Comparison of ENCODE assay signal across 3 cellular contexts in genomic region chr18:54825626-54826344, GRCh38.
TF ChIP-seq lines count a peak whose summit lies in the region.

No MANE protein-coding gene starts in this region.

TF ChIP-seq in IMR-90, 13 proteins besides CTCF, POLR2A, EP300 and RAD21 (continued from another document):
- TF ChIP-seq NFE2L2 (IDR thresholded peaks at IDR 0.05; ENCODE audit: low read depth, low read length) (no peak), MAZ (IDR thresholded peaks at IDR 0.05; ENCODE audit: borderline replicate concordance, low read depth, low read length) (no peak), MAFK (IDR thresholded peaks at IDR 0.05; ENCODE audit: low read depth, low read length) (no peak), ELK1 (IDR thresholded peaks at IDR 0.05; ENCODE audit: borderline replicate concordance, low read depth, low read length) (no peak), MXI1 (IDR thresholded peaks at IDR 0.05; ENCODE audit: borderline replicate concordance, low read depth, low read length) (no peak), BHLHE40 (IDR thresholded peaks at IDR 0.05; ENCODE audit: low read depth, low read length) (no peak), SMC3 (IDR thresholded peaks at IDR 0.05; ENCODE audit: low read depth, low read length) (no peak), FOS (IDR thresholded peaks at IDR 0.05; ENCODE audit: low read depth, low read length) (no peak), CEBPB (IDR thresholded peaks at IDR 0.05; ENCODE audit: low read depth, low read length) (no peak), RCOR1 (IDR thresholded peaks at IDR 0.05; ENCODE audit: insufficient replicate concordance, low read length) (no peak)
- TF ChIP-seq, protein P1, sequence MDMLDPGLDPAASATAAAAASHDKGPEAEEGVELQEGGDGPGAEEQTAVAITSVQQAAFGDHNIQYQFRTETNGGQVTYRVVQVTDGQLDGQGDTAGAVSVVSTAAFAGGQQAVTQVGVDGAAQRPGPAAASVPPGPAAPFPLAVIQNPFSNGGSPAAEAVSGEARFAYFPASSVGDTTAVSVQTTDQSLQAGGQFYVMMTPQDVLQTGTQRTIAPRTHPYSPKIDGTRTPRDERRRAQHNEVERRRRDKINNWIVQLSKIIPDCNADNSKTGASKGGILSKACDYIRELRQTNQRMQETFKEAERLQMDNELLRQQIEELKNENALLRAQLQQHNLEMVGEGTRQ (IDR thresholded peaks at IDR 0.05; ENCODE audit: low read depth, low read length): no peak

TF ChIP-seq in SK-N-SH treated with all-trans-retinoic acid at 6 μM for 48 hours, 23 proteins besides CTCF, POLR2A, EP300 and RAD21 (continued from another document):
- TF ChIP-seq, protein P2, sequence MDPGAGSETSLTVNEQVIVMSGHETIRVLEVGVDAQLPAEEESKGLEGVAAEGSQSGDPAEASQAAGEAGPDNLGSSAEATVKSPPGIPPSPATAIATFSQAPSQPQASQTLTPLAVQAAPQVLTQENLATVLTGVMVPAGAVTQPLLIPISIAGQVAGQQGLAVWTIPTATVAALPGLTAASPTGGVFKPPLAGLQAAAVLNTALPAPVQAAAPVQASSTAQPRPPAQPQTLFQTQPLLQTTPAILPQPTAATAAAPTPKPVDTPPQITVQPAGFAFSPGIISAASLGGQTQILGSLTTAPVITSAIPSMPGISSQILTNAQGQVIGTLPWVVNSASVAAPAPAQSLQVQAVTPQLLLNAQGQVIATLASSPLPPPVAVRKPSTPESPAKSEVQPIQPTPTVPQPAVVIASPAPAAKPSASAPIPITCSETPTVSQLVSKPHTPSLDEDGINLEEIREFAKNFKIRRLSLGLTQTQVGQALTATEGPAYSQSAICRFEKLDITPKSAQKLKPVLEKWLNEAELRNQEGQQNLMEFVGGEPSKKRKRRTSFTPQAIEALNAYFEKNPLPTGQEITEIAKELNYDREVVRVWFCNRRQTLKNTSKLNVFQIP (CRISPR knock-in tag; IDR thresholded peaks at IDR 0.05; ENCODE audit: borderline replicate concordance, low read depth): no peak
- TF ChIP-seq ESRRG (CRISPR knock-in tag; IDR thresholded peaks at IDR 0.05) (no peak), TSHZ2 (CRISPR knock-in tag; IDR thresholded peaks at IDR 0.05) (0 out of 2 replicates have a peak, but pooled peaks have one; percentile 45), TCF4 (CRISPR knock-in tag; IDR thresholded peaks at IDR 0.05; ENCODE audit: borderline replicate concordance) (peak; percentile 73)
- TF ChIP-seq, protein P3, sequence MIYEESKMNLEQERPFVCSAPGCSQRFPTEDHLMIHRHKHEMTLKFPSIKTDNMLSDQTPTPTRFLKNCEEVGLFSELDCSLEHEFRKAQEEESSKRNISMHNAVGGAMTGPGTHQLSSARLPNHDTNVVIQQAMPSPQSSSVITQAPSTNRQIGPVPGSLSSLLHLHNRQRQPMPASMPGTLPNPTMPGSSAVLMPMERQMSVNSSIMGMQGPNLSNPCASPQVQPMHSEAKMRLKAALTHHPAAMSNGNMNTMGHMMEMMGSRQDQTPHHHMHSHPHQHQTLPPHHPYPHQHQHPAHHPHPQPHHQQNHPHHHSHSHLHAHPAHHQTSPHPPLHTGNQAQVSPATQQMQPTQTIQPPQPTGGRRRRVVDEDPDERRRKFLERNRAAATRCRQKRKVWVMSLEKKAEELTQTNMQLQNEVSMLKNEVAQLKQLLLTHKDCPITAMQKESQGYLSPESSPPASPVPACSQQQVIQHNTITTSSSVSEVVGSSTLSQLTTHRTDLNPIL (CRISPR knock-in tag; IDR thresholded peaks at IDR 0.05; ENCODE audit: low read depth): no peak

TF ChIP-seq in HepG2, 621 proteins besides CTCF, POLR2A, EP300 and RAD21:
- TF ChIP-seq, protein P4, sequence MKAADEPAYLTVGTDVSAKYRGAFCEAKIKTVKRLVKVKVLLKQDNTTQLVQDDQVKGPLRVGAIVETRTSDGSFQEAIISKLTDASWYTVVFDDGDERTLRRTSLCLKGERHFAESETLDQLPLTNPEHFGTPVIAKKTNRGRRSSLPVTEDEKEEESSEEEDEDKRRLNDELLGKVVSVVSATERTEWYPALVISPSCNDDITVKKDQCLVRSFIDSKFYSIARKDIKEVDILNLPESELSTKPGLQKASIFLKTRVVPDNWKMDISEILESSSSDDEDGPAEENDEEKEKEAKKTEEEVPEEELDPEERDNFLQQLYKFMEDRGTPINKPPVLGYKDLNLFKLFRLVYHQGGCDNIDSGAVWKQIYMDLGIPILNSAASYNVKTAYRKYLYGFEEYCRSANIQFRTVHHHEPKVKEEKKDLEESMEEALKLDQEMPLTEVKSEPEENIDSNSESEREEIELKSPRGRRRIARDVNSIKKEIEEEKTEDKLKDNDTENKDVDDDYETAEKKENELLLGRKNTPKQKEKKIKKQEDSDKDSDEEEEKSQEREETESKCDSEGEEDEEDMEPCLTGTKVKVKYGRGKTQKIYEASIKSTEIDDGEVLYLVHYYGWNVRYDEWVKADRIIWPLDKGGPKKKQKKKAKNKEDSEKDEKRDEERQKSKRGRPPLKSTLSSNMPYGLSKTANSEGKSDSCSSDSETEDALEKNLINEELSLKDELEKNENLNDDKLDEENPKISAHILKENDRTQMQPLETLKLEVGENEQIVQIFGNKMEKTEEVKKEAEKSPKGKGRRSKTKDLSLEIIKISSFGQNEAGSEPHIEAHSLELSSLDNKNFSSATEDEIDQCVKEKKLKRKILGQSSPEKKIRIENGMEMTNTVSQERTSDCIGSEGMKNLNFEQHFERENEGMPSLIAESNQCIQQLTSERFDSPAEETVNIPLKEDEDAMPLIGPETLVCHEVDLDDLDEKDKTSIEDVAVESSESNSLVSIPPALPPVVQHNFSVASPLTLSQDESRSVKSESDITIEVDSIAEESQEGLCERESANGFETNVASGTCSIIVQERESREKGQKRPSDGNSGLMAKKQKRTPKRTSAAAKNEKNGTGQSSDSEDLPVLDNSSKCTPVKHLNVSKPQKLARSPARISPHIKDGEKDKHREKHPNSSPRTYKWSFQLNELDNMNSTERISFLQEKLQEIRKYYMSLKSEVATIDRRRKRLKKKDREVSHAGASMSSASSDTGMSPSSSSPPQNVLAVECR (CRISPR knock-in tag; IDR thresholded peaks at IDR 0.05; ENCODE audit: borderline replicate concordance): no peak
- TF ChIP-seq PAX8 (CRISPR knock-in tag; IDR thresholded peaks at IDR 0.05; ENCODE audit: borderline replicate concordance) (no peak), PTBP1 (IDR thresholded peaks at IDR 0.05; ENCODE audit: low read depth, low read length, poor library complexity, severe bottlenecking) (no peak), AGO2 (optimal IDR thresholded peaks at IDR 0.05; ENCODE audit: low read depth, low read length) (no peak), ZBTB39 (CRISPR knock-in tag; IDR thresholded peaks at IDR 0.05) (no peak), ZEB1 (IDR thresholded peaks at IDR 0.05; ENCODE audit: insufficient replicate concordance, low read depth) (no peak), ZNF547 (CRISPR knock-in tag; IDR thresholded peaks at IDR 0.05) (no peak), HOXA9 (CRISPR knock-in tag; IDR thresholded peaks at IDR 0.05; ENCODE audit: borderline replicate concordance) (no peak), KLF12 (CRISPR knock-in tag; IDR thresholded peaks at IDR 0.05; ENCODE audit: borderline replicate concordance) (no peak), CEBPB (IDR thresholded peaks at IDR 0.05; ENCODE audit: borderline replicate concordance, low read depth, low read length) (no peak), HOXA3 (CRISPR knock-in tag; IDR thresholded peaks at IDR 0.05) (no peak), PHF5A (CRISPR knock-in tag; IDR thresholded peaks at IDR 0.05; ENCODE audit: low read depth, unreplicated experiment) (no peak)
